Comparison of ENCODE assay signal across 1 cellular context in the genomic region with DNA sequence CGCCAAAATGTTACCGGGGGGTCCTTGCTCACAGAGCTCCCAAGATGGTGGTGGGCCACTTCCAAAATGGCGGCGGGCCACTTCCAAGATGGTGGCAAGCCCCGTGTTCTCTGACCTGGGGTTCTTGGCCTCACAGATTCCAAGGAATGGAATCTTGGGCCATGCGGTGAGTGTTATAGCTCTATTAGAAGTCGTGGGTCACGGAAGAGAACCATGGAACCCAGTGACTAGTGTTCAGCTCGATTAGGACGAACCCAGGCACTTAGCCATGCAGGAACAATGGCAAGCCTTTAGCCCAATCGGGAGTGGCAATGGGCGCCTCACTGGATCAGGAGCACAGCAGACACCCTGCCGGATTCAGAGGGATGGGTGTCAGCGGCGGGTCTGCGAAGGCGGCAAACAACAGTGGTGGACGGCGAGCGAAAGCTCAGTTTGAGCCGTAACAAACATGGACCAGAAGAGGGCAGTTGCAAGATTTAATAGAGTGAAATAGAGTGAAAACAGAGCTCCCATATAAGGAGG.
A peak's percentile ranks its signal among the peaks of the same experiment; 100 is the strongest.
TF ChIP-seq lines count a peak whose summit lies in the region.
"Not testable (repeated sequence)": the region's sequence is repeated elsewhere in the genome, so short reads cannot be mapped to it uniquely, and the experiment has no call there.

No MANE protein-coding gene starts in this region.

TF ChIP-seq in K562, 482 proteins besides CTCF, POLR2A, EP300 and RAD21 (continued from another document and continues in another):
- TF ChIP-seq ZNF407 (IDR thresholded peaks at IDR 0.05; ENCODE audit: low read depth) (peak; percentile 66; the same call in 1 of the 2 replicates), GTF2E2 (tag; IDR thresholded peaks at IDR 0.05) (peak; percentile 85; the same call in 1 of the 2 replicates), CSDE1 (IDR thresholded peaks at IDR 0.05) (peak; percentile 52 to 85; a peak in 2 of 4 replicates), ZNF766 (CRISPR knock-in tag; conservative IDR thresholded peaks at IDR 0.05) (peak; percentile 24; the same call in 1 of the 2 replicates), MAZ (CRISPR knock-in tag; conservative IDR thresholded peaks at IDR 0.05 in 1 of 2, IDR thresholded peaks at IDR 0.05 in 1 of 2) (0 out of 4 replicates have a peak, but pooled peaks of 1 of the 2 experiments have one; percentile 22), TAF7 (tag; IDR thresholded peaks at IDR 0.05) (peak; percentile 96), EP400 (IDR thresholded peaks at IDR 0.05) (peak; percentile 73), THAP7 (CRISPR knock-in tag; IDR thresholded peaks at IDR 0.05) (peak; percentile 89), DIDO1 (tag; IDR thresholded peaks at IDR 0.05; ENCODE audit: low read depth) (0 out of 2 replicates have a peak, but pooled peaks have one; percentile 38), SUPT5H (IDR thresholded peaks at IDR 0.05) (peak; percentile 60), TAF1 (IDR thresholded peaks at IDR 0.05; ENCODE audit: control insufficient read depth, extremely low read depth, insufficient read depth, low read length, severe bottlenecking) (peak; percentile 32), NR2C2 (tag; IDR thresholded peaks at IDR 0.05) (peak; percentile 49), SRF (CRISPR knock-in tag; IDR thresholded peaks at IDR 0.05) (peak in 1 of 2 experiments; percentile 62; a peak in 1 of 4 replicates), L3MBTL2 (IDR thresholded peaks at IDR 0.05) (peak; percentile 51; the same call in 1 of the 2 replicates), ATF7 (IDR thresholded peaks at IDR 0.05) (peak; percentile 28; the same call in 1 of the 2 replicates), POLR2G (IDR thresholded peaks at IDR 0.05; ENCODE audit: low read depth, low read length) (peak; percentile 67), TEAD1 (CRISPR knock-in tag; IDR thresholded peaks at IDR 0.05) (peak in 1 of 2 experiments; percentile 70; a peak in 1 of 4 replicates), MNT (conservative IDR thresholded peaks at IDR 0.05) (0 out of 4 replicates have a peak, but pooled peaks of 1 of the 2 experiments have one; percentile 34), E2F6 (IDR thresholded peaks at IDR 0.05; ENCODE audit: borderline replicate concordance in 1 of 2, extremely low read depth in 1 of 2, insufficient read depth in 1 of 2, insufficient read length in 1 of 2, low read depth in 1 of 2, low read length in 1 of 2, poor library complexity in 1 of 2, severe bottlenecking in 1 of 2) (peak in 1 of 2 experiments; percentile 29), YY1 (IDR thresholded peaks at IDR 0.05; ENCODE audit: borderline replicate concordance in 1 of 3, control insufficient read depth in 1 of 3, extremely low read depth in 1 of 3, insufficient read depth in 3 of 3, insufficient read length in 1 of 3, insufficient replicate concordance in 2 of 3, low read depth in 1 of 3, low read length in 2 of 3) (peak in 2 of 3 experiments; percentile 62 to 79), KAT8 (IDR thresholded peaks at IDR 0.05; ENCODE audit: low read depth) (peak; percentile 89), ZNF511 (CRISPR knock-in tag; IDR thresholded peaks at IDR 0.05) (peak; percentile 30; the same call in 1 of the 2 replicates)
- TF ChIP-seq, protein P1, sequence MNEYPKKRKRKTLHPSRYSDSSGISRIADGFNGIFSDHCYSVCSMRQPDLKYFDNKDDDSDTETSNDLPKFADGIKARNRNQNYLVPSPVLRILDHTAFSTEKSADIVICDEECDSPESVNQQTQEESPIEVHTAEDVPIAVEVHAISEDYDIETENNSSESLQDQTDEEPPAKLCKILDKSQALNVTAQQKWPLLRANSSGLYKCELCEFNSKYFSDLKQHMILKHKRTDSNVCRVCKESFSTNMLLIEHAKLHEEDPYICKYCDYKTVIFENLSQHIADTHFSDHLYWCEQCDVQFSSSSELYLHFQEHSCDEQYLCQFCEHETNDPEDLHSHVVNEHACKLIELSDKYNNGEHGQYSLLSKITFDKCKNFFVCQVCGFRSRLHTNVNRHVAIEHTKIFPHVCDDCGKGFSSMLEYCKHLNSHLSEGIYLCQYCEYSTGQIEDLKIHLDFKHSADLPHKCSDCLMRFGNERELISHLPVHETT (CRISPR knock-in tag; conservative IDR thresholded peaks at IDR 0.05 in 1 of 2, IDR thresholded peaks at IDR 0.05 in 1 of 2): 0 out of 4 replicates have a peak, but pooled peaks of 1 of the 2 experiments have one; percentile 41
- not testable (repeated sequence) for TF ChIP-seq NR2C2 (CRISPR knock-in tag; IDR thresholded peaks at IDR 0.05)
- TF ChIP-seq, protein P2, sequence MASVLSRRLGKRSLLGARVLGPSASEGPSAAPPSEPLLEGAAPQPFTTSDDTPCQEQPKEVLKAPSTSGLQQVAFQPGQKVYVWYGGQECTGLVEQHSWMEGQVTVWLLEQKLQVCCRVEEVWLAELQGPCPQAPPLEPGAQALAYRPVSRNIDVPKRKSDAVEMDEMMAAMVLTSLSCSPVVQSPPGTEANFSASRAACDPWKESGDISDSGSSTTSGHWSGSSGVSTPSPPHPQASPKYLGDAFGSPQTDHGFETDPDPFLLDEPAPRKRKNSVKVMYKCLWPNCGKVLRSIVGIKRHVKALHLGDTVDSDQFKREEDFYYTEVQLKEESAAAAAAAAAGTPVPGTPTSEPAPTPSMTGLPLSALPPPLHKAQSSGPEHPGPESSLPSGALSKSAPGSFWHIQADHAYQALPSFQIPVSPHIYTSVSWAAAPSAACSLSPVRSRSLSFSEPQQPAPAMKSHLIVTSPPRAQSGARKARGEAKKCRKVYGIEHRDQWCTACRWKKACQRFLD (CRISPR knock-in tag; IDR thresholded peaks at IDR 0.05): 0 out of 2 replicates have a peak, but pooled peaks have one; percentile 36
- TF ChIP-seq, protein P3, sequence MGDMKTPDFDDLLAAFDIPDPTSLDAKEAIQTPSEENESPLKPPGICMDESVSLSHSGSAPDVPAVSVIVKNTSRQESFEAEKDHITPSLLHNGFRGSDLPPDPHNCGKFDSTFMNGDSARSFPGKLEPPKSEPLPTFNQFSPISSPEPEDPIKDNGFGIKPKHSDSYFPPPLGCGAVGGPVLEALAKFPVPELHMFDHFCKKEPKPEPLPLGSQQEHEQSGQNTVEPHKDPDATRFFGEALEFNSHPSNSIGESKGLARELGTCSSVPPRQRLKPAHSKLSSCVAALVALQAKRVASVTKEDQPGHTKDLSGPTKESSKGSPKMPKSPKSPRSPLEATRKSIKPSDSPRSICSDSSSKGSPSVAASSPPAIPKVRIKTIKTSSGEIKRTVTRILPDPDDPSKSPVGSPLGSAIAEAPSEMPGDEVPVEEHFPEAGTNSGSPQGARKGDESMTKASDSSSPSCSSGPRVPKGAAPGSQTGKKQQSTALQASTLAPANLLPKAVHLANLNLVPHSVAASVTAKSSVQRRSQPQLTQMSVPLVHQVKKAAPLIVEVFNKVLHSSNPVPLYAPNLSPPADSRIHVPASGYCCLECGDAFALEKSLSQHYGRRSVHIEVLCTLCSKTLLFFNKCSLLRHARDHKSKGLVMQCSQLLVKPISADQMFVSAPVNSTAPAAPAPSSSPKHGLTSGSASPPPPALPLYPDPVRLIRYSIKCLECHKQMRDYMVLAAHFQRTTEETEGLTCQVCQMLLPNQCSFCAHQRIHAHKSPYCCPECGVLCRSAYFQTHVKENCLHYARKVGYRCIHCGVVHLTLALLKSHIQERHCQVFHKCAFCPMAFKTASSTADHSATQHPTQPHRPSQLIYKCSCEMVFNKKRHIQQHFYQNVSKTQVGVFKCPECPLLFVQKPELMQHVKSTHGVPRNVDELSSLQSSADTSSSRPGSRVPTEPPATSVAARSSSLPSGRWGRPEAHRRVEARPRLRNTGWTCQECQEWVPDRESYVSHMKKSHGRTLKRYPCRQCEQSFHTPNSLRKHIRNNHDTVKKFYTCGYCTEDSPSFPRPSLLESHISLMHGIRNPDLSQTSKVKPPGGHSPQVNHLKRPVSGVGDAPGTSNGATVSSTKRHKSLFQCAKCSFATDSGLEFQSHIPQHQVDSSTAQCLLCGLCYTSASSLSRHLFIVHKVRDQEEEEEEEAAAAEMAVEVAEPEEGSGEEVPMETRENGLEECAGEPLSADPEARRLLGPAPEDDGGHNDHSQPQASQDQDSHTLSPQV (IDR thresholded peaks at IDR 0.05): peak; percentile 51; the same call in 1 of the 2 replicates
- TF ChIP-seq, protein P4, sequence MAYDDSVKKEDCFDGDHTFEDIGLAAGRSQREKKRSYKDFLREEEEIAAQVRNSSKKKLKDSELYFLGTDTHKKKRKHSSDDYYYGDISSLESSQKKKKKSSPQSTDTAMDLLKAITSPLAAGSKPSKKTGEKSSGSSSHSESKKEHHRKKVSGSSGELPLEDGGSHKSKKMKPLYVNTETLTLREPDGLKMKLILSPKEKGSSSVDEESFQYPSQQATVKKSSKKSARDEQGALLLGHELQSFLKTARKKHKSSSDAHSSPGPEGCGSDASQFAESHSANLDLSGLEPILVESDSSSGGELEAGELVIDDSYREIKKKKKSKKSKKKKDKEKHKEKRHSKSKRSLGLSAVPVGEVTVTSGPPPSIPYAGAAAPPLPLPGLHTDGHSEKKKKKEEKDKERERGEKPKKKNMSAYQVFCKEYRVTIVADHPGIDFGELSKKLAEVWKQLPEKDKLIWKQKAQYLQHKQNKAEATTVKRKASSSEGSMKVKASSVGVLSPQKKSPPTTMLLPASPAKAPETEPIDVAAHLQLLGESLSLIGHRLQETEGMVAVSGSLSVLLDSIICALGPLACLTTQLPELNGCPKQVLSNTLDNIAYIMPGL (CRISPR knock-in tag; IDR thresholded peaks at IDR 0.05): peak; percentile 31; the same call in 1 of the 2 replicates
